In genomic region chr6:26383624-26384417, GRCh38 we compare ENCODE assay signal across 8 cellular contexts.
DNase-seq lines count a peak whose midpoint lies in the region; ATAC-seq, FAIRE-seq and TF ChIP-seq lines count a peak whose summit lies in the region.

No MANE protein-coding gene starts in this region.

- DNase-seq in AG09319 (ENCODE audit: extremely low read depth, low read depth) (peak; percentile 20), GM19239 (ENCODE audit: insufficient read length, low spot score) (no peak), NCI-H82 (lab: John Stamatoyannopoulos, UW) (peak; percentile 73), brain pericyte (ENCODE audit: low read depth, low spot score) (peak; percentile 69), kidney glomerular epithelial cell (lab: John Stamatoyannopoulos, UW) (peak; percentile 85)

- H3K27ac Mint-ChIP-seq in stimulated activated memory B cell treated with anti-CD40 and anti-IgM and Interleukin-4, amounts not matched to agents 10 μg/mL and 1 μg/mL and 100 μg/mL, for 72 hours, result peak overlapping the region; percentile 99

- peak; percentile 93 for FAIRE-seq in GM19239 (lab: Jason Lieb, UNC)

- H3K4me3 Mint-ChIP-seq in stimulated activated memory B cell treated with anti-CD40 and anti-IgM and Interleukin-4, amounts not matched to agents 10 μg/mL and 1 μg/mL and 100 μg/mL, for 72 hours, result peak overlapping the region; percentile 100

- no peaks in the 10 kb centered on the region for H3K27me3 Mint-ChIP-seq in stimulated activated memory B cell treated with anti-CD40 and anti-IgM and Interleukin-4, amounts not matched to agents 10 μg/mL and 1 μg/mL and 100 μg/mL, for 72 hours

- H3K4me1 Mint-ChIP-seq in stimulated activated memory B cell treated with anti-CD40 and anti-IgM and Interleukin-4, amounts not matched to agents 10 μg/mL and 1 μg/mL and 100 μg/mL, for 72 hours, result peaks cover 61% of the 10 kb centered on the region

- H3K9me3 Mint-ChIP-seq in stimulated activated memory B cell treated with anti-CD40 and anti-IgM and Interleukin-4, amounts not matched to agents 10 μg/mL and 1 μg/mL and 100 μg/mL, for 72 hours, result no peaks in the 10 kb centered on the region

- H3K36me3 Mint-ChIP-seq in stimulated activated memory B cell treated with anti-CD40 and anti-IgM and Interleukin-4, amounts not matched to agents 10 μg/mL and 1 μg/mL and 100 μg/mL, for 72 hours, result peaks cover 43% of the 10 kb centered on the region

- peak; percentile 52 for ATAC-seq in stimulated activated memory B cell treated with anti-CD40 and anti-IgM and Interleukin-4, amounts not matched to agents 10 μg/mL and 1 μg/mL and 100 μg/mL, for 72 hours
- ATAC-seq in GM21717 (IDR thresholded peaks at IDR 0.05; ENCODE audit: unreplicated experiment) (no peak), GM21619 (IDR thresholded peaks at IDR 0.05; ENCODE audit: unreplicated experiment) (no peak)

- no peak for TF ChIP-seq CTCF in AG09319 (IDR thresholded peaks at IDR 0.05; ENCODE audit: low read depth, low read length)
